In genomic region chr2:11121099-11121822, GRCh38 we compare ENCODE assay signal across 1 cellular context.
TF ChIP-seq lines count a peak whose summit lies in the region.

No MANE protein-coding gene starts in this region.

TF ChIP-seq in HEK293, 187 proteins besides CTCF, POLR2A, EP300 and RAD21 (continued from another document):
- TF ChIP-seq ZNF629 (tag by site-specific recombination; IDR thresholded peaks at IDR 0.05) (no peak), ZNF391 (tag by site-specific recombination; IDR thresholded peaks at IDR 0.05; ENCODE audit: borderline replicate concordance, low read depth) (no peak)
